In genomic region chr20:54224642-54225041, GRCh38 we compare ENCODE assay signal across 6 cellular contexts. TPM values are rescaled to one million over a fixed set of nuclear protein-coding genes. Genes with fewer than 3 reads are reported as not detected.
"Had no signal": no experiment of that assay in that cellular context is flagged by ENCODE, and none has a peak within 500 bp of the region (broad histone marks: within the 10 kb centered on the region; RNA-seq: fewer than 3 reads in every experiment).

No MANE protein-coding gene starts in this region.

RNA-seq across cellular contexts. Expression of gene CYP24A1, which starts 50.9 kb away (rescaled TPM):
- total RNA-seq: stomach, subcutaneous adipose tissue, temporal lobe, thoracic aorta, tibial nerve, transverse colon had no signal
